In genomic region chr15:78201281-78202190, GRCh38 we compare ENCODE assay signal across 22 cellular contexts. TPM values are rescaled to one million over a fixed set of nuclear protein-coding genes. Genes with fewer than 3 reads are reported as not detected.
DNase-seq lines count a peak whose midpoint lies in the region; ATAC-seq lines count a peak whose summit lies in the region.
"Had no signal": no experiment of that assay in that cellular context is flagged by ENCODE, and none has a peak within 500 bp of the region (broad histone marks: within the 10 kb centered on the region; RNA-seq: fewer than 3 reads in every experiment).

No MANE protein-coding gene starts in this region.

- no peak overlapping the region for H2AFZ ChIP-seq in neuronal stem cell (ENCODE audit: low read length)

- H3K9me3 ChIP-seq in neuronal stem cell (replicated peaks in 1 of 2; ENCODE audit: control insufficient read depth in 2 of 2, insufficient read depth in 1 of 2, low read depth in 1 of 2, low read length in 2 of 2): no peaks in the 10 kb centered on the region

- H3K4me3 ChIP-seq in neuronal stem cell (ENCODE audit: low read length in 2 of 2): no peak overlapping the region
- H3K4me3 ChIP-seq: GM12878 had no signal

- peak overlapping the region; percentile 48 for H2AK5ac ChIP-seq in neuronal stem cell (ENCODE audit: low read depth, low read length)

- H3K4me1 ChIP-seq in neuronal stem cell (ENCODE audit: control insufficient read depth in 2 of 2, insufficient read depth in 1 of 2, low read depth in 1 of 2, low read length in 2 of 2): peaks cover 5% of the 10 kb centered on the region in 2 donors

- no peak overlapping the region for H3K4me2 ChIP-seq in neuronal stem cell (ENCODE audit: insufficient read depth, low read length, poor library complexity, severe bottlenecking)
- H3K4me2 ChIP-seq: KMS-11 had no signal

- H3K79me1 ChIP-seq in neuronal stem cell (ENCODE audit: low read depth, low read length): no peaks in the 10 kb centered on the region

- no peak overlapping the region for H4K8ac ChIP-seq in neuronal stem cell (ENCODE audit: low read depth, low read length)

- peaks cover 0 to 17% (median 0%) of the 10 kb centered on the region in 3 experiments for H3K27me3 ChIP-seq in neuronal stem cell (ENCODE audit: control insufficient read depth in 3 of 3, insufficient read depth in 3 of 3, low read depth in 1 of 3, low read length in 3 of 3)

- no CpG with 5 or more reads among the region's 10 CpGs for WGBS in neuronal stem cell (ENCODE audit: extremely low coverage in 2 of 2, insufficient read length in 2 of 2, insufficient replicate concordance in 1 of 2), 2 donors

- no peak overlapping the region for H2BK15ac ChIP-seq in neuronal stem cell (ENCODE audit: low read length)

- intact Hi-C loops in cardiac septum (cut with DNase I) (no loop called here), left ventricle myocardium superior (cut with micrococcal nuclease) (no loop called here)

- DNase-seq in cardiac septum (ENCODE audit: low spot score) (peak; percentile 38), left ventricle myocardium superior (no peak), neuronal stem cell (ENCODE audit: low spot score) (no peak), T-helper 2 cell (no peak), NCI-H748 treated with DMSO at 0.1 percent for 48 hours (lab: John Stamatoyannopoulos, UW) (no peak), hypothalamus (lab: John Stamatoyannopoulos, UW) (no peak)
- DNase-seq in activated CD8-positive, alpha-beta memory T cell treated with anti-CD3 and anti-CD28 coated beads, Interleukin-2, amount 50 U/mL, for 48 hours: peak; percentile 25
- DNase-seq: ACHN; Calu3; CD4-positive, alpha-beta T cell; DMS79; HCEC 1CT; NCI-H1092 treated with DMSO at 0.1 percent for 48 hours; NCI-H1694; NCI-H2107; NCI-H82; Right ventricle myocardium superior had no signal

- no peak overlapping the region for H3K14ac ChIP-seq in neuronal stem cell (ENCODE audit: low read length)

- H2BK120ac ChIP-seq in neuronal stem cell (ENCODE audit: low read depth, low read length): no peak overlapping the region

- H3K4ac ChIP-seq in neuronal stem cell (ENCODE audit: low read length): no peak overlapping the region

- H3K9ac ChIP-seq in neuronal stem cell (ENCODE audit: low read depth, low read length, poor library complexity): no peak overlapping the region
- H3K9ac ChIP-seq: KMS-11 had no signal

- H3K18ac ChIP-seq in neuronal stem cell (ENCODE audit: low read length): no peak overlapping the region

- no peak overlapping the region for H2BK12ac ChIP-seq in neuronal stem cell (ENCODE audit: low read length)

- no peak overlapping the region for H2BK5ac ChIP-seq in neuronal stem cell (ENCODE audit: low read length)

- H3K36me3 ChIP-seq in neuronal stem cell (replicated peaks in 1 of 2; ENCODE audit: control insufficient read depth in 2 of 2, insufficient read depth in 2 of 2, low read length in 2 of 2): no peaks in the 10 kb centered on the region

- no peak for ATAC-seq in left ventricle myocardium superior
- ATAC-seq: GM12878, Panc1 had no signal

- H3K23ac ChIP-seq in neuronal stem cell (ENCODE audit: low read depth, low read length, poor library complexity): no peak overlapping the region

- no peak overlapping the region for H3K27ac ChIP-seq in neuronal stem cell (replicated peaks; ENCODE audit: low read length)
- H3K27ac ChIP-seq: HL-60, KMS-11 had no signal

- no peak overlapping the region for H4K91ac ChIP-seq in neuronal stem cell (ENCODE audit: low read depth, low read length, poor library complexity)

RNA-seq across cellular contexts. Expression of gene ACSBG1, which starts 32.8 kb away (rescaled TPM):
- total RNA-seq in cardiac septum (not detected), left ventricle myocardium superior (0.05 TPM)
- polyA plus RNA-seq in neuronal stem cell (2013, experiment 1 of 2): 0.57 TPM
- polyA plus RNA-seq in neuronal stem cell (2013, experiment 2 of 2): 0.93 TPM
- total RNA-seq: MCF 10A had no signal

RNA-seq across cellular contexts. Expression of gene IDH3A, which starts 52.4 kb away (rescaled TPM):
- 370 TPM for total RNA-seq in cardiac septum
- total RNA-seq in left ventricle myocardium superior: 470 TPM
- polyA plus RNA-seq in neuronal stem cell (2013, experiment 1 of 2): 8.8 TPM
- 7.7 TPM for polyA plus RNA-seq in neuronal stem cell (2013, experiment 2 of 2)

Comparison
In these comparisons a context has a peak if more than half of its experiments do, and no peak if none do; other contexts are left out.
1. DNase-seq: peak in cardiac septum (single experiment) and activated CD8-positive, alpha-beta memory T cell treated with anti-CD3 and anti-CD28 coated beads, Interleukin-2, amount 50 U/mL, for 48 hours (single experiment); none in left ventricle myocardium superior (single experiment), neuronal stem cell (single experiment), T-helper 2 cell (0 of 5), NCI-H748 treated with DMSO at 0.1 percent for 48 hours (single experiment) and hypothalamus (0 of 51).